1 cellular context compared by ENCODE assay signal in genomic region chr19:3479819-3480215, GRCh38.
TF ChIP-seq lines count a peak whose summit lies in the region.

No MANE protein-coding gene starts in this region.

TF ChIP-seq in H1, 55 proteins besides CTCF, POLR2A, EP300 and RAD21:
- no peak for TF ChIP-seq FOSL1 (IDR thresholded peaks at IDR 0.05; ENCODE audit: insufficient read depth, low read depth, low read length)
- no peak for TF ChIP-seq SP2 (IDR thresholded peaks at IDR 0.05; ENCODE audit: low read length)
- TF ChIP-seq CHD1 (IDR thresholded peaks at IDR 0.05; ENCODE audit: low read depth, low read length), result no peak
- TF ChIP-seq JUND (IDR thresholded peaks at IDR 0.05; ENCODE audit: low read length), result no peak
- TF ChIP-seq SP4 (IDR thresholded peaks at IDR 0.05; ENCODE audit: low read length), result no peak; the same call in 1 of the 2 replicates
- no peak for TF ChIP-seq SIX5 (IDR thresholded peaks at IDR 0.05; ENCODE audit: low read depth, low read length)
- no peak for TF ChIP-seq CHD7 (IDR thresholded peaks at IDR 0.05; ENCODE audit: insufficient replicate concordance, low read length)
- TF ChIP-seq RXRA (IDR thresholded peaks at IDR 0.05; ENCODE audit: insufficient read depth, low read depth, low read length), result no peak
- TF ChIP-seq POLR2AphosphoS5 (IDR thresholded peaks at IDR 0.05; ENCODE audit: low read depth, low read length), result no peak
- TF ChIP-seq EGR1 (IDR thresholded peaks at IDR 0.05; ENCODE audit: borderline replicate concordance, low read depth, low read length), result no peak
- TF ChIP-seq NANOG (IDR thresholded peaks at IDR 0.05; ENCODE audit: insufficient read depth, low read depth, low read length, poor library complexity, severe bottlenecking), result no peak
- no peak for TF ChIP-seq CEBPB (IDR thresholded peaks at IDR 0.05; ENCODE audit: low read depth, low read length)
- TF ChIP-seq SAP30 (IDR thresholded peaks at IDR 0.05; ENCODE audit: insufficient read depth, insufficient replicate concordance, low read length), result no peak
TF ChIP-seq in H1: peak in this region for 0.
